Comparison of ENCODE assay signal across 1 cellular context in genomic region chr19:11505032-11505503, GRCh38.
TF ChIP-seq lines count a peak whose summit lies in the region.

No MANE protein-coding gene starts in this region.

TF ChIP-seq in K562, 482 proteins besides CTCF, POLR2A, EP300 and RAD21 (continued from another document):
- TF ChIP-seq SAP30 (IDR thresholded peaks at IDR 0.05; ENCODE audit: borderline replicate concordance, insufficient read depth, low read depth, low read length, poor library complexity, severe bottlenecking): no peak
- TF ChIP-seq RBM25 (IDR thresholded peaks at IDR 0.05; ENCODE audit: low read depth, low read length, severe bottlenecking): peak; percentile 16
- no peak for TF ChIP-seq ZNF449 (CRISPR knock-in tag; IDR thresholded peaks at IDR 0.05)
- no peak for TF ChIP-seq FOXJ3 (CRISPR knock-in tag; IDR thresholded peaks at IDR 0.05)
- TF ChIP-seq TOE1 (IDR thresholded peaks at IDR 0.05; ENCODE audit: borderline replicate concordance): peak; percentile 51; the same call in 1 of the 2 replicates
- TF ChIP-seq TOE1 (CRISPR knock-in tag; IDR thresholded peaks at IDR 0.05; ENCODE audit: borderline replicate concordance, low read depth): no peak
- peak; percentile 22; the same call in 1 of the 2 replicates for TF ChIP-seq MAX (CRISPR knock-in tag; IDR thresholded peaks at IDR 0.05)
- TF ChIP-seq DPF2 (IDR thresholded peaks at IDR 0.05): 0 out of 2 replicates have a peak, but pooled peaks have one; percentile 44
- peak; percentile 57; the same call in 1 of the 2 replicates for TF ChIP-seq OTX1 (CRISPR knock-in tag; IDR thresholded peaks at IDR 0.05)
- TF ChIP-seq SIN3A (IDR thresholded peaks at IDR 0.05; ENCODE audit: borderline replicate concordance in 2 of 2, control insufficient read depth in 1 of 2, low read depth in 2 of 2, low read length in 2 of 2): 0 out of 4 replicates have a peak, but pooled peaks of 1 of the 2 experiments have one; percentile 6
